ENCODE assay signal across 2 cellular contexts in the genomic region with DNA sequence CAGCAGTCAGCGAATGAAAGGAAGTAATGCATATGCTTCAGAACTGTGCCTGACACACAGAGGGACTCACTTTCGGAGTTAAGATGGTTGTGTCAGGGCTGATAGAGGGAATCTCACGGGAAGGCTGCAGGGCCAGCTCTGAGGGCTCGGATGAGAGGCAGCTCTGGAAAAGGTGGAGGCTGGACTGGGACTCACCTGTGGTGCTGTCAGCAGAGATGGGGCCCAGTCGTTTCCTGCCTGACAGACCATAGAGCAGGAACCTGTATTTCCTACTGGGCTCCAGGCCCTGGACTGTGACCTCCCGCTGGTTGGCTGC.
TF ChIP-seq lines count a peak whose summit lies in the region.

No MANE protein-coding gene starts in this region.

TF ChIP-seq in HCT116, 20 proteins besides CTCF, POLR2A, EP300 and RAD21:
- TF ChIP-seq EZH2 (IDR thresholded peaks at IDR 0.05), result no peak
- no peak for TF ChIP-seq CEBPB (IDR thresholded peaks at IDR 0.05; ENCODE audit: low read depth)
- TF ChIP-seq, protein P1, sequence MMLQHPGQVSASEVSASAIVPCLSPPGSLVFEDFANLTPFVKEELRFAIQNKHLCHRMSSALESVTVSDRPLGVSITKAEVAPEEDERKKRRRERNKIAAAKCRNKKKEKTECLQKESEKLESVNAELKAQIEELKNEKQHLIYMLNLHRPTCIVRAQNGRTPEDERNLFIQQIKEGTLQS (IDR thresholded peaks at IDR 0.05), result no peak
- TF ChIP-seq CBX3 (IDR thresholded peaks at IDR 0.05; ENCODE audit: low read depth), result no peak
- TF ChIP-seq, protein P2, sequence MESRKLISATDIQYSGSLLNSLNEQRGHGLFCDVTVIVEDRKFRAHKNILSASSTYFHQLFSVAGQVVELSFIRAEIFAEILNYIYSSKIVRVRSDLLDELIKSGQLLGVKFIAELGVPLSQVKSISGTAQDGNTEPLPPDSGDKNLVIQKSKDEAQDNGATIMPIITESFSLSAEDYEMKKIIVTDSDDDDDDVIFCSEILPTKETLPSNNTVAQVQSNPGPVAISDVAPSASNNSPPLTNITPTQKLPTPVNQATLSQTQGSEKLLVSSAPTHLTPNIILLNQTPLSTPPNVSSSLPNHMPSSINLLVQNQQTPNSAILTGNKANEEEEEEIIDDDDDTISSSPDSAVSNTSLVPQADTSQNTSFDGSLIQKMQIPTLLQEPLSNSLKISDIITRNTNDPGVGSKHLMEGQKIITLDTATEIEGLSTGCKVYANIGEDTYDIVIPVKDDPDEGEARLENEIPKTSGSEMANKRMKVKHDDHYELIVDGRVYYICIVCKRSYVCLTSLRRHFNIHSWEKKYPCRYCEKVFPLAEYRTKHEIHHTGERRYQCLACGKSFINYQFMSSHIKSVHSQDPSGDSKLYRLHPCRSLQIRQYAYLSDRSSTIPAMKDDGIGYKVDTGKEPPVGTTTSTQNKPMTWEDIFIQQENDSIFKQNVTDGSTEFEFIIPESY (IDR thresholded peaks at IDR 0.05; ENCODE audit: extremely low read depth, insufficient replicate concordance, low read length), result no peak
- TF ChIP-seq YY1 (IDR thresholded peaks at IDR 0.05; ENCODE audit: extremely low read depth, insufficient replicate concordance, low read depth, low read length), result no peak
- no peak for TF ChIP-seq ZNF274 (IDR thresholded peaks at IDR 0.05; ENCODE audit: low read depth, low read length)
- TF ChIP-seq JUND (IDR thresholded peaks at IDR 0.05), result no peak
- no peak for TF ChIP-seq SP1 (IDR thresholded peaks at IDR 0.05; ENCODE audit: low read depth)
- TF ChIP-seq, protein P3, sequence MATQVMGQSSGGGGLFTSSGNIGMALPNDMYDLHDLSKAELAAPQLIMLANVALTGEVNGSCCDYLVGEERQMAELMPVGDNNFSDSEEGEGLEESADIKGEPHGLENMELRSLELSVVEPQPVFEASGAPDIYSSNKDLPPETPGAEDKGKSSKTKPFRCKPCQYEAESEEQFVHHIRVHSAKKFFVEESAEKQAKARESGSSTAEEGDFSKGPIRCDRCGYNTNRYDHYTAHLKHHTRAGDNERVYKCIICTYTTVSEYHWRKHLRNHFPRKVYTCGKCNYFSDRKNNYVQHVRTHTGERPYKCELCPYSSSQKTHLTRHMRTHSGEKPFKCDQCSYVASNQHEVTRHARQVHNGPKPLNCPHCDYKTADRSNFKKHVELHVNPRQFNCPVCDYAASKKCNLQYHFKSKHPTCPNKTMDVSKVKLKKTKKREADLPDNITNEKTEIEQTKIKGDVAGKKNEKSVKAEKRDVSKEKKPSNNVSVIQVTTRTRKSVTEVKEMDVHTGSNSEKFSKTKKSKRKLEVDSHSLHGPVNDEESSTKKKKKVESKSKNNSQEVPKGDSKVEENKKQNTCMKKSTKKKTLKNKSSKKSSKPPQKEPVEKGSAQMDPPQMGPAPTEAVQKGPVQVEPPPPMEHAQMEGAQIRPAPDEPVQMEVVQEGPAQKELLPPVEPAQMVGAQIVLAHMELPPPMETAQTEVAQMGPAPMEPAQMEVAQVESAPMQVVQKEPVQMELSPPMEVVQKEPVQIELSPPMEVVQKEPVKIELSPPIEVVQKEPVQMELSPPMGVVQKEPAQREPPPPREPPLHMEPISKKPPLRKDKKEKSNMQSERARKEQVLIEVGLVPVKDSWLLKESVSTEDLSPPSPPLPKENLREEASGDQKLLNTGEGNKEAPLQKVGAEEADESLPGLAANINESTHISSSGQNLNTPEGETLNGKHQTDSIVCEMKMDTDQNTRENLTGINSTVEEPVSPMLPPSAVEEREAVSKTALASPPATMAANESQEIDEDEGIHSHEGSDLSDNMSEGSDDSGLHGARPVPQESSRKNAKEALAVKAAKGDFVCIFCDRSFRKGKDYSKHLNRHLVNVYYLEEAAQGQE (IDR thresholded peaks at IDR 0.05; ENCODE audit: low read depth), result no peak

TF ChIP-seq in HepG2, 621 proteins besides CTCF, POLR2A, EP300 and RAD21:
- no peak for TF ChIP-seq BRCA1 (CRISPR knock-in tag; IDR thresholded peaks at IDR 0.05)
- TF ChIP-seq, protein P4, sequence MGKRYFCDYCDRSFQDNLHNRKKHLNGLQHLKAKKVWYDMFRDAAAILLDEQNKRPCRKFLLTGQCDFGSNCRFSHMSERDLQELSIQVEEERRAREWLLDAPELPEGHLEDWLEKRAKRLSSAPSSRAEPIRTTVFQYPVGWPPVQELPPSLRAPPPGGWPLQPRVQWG (CRISPR knock-in tag; IDR thresholded peaks at IDR 0.05; ENCODE audit: borderline replicate concordance, low read depth), result 0 out of 2 replicates have a peak, but pooled peaks have one; percentile 14
- TF ChIP-seq, protein P5, sequence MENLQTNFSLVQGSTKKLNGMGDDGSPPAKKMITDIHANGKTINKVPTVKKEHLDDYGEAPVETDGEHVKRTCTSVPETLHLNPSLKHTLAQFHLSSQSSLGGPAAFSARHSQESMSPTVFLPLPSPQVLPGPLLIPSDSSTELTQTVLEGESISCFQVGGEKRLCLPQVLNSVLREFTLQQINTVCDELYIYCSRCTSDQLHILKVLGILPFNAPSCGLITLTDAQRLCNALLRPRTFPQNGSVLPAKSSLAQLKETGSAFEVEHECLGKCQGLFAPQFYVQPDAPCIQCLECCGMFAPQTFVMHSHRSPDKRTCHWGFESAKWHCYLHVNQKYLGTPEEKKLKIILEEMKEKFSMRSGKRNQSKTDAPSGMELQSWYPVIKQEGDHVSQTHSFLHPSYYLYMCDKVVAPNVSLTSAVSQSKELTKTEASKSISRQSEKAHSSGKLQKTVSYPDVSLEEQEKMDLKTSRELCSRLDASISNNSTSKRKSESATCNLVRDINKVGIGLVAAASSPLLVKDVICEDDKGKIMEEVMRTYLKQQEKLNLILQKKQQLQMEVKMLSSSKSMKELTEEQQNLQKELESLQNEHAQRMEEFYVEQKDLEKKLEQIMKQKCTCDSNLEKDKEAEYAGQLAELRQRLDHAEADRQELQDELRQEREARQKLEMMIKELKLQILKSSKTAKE (CRISPR knock-in tag; IDR thresholded peaks at IDR 0.05; ENCODE audit: borderline replicate concordance), result no peak
- 0 out of 2 replicates have a peak, but pooled peaks have one; percentile 16 for TF ChIP-seq ZFP41 (CRISPR knock-in tag; IDR thresholded peaks at IDR 0.05; ENCODE audit: borderline replicate concordance)
- TF ChIP-seq, protein P6, sequence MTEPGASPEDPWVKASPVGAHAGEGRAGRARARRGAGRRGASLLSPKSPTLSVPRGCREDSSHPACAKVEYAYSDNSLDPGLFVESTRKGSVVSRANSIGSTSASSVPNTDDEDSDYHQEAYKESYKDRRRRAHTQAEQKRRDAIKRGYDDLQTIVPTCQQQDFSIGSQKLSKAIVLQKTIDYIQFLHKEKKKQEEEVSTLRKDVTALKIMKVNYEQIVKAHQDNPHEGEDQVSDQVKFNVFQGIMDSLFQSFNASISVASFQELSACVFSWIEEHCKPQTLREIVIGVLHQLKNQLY (CRISPR knock-in tag; IDR thresholded peaks at IDR 0.05), result no peak
